Comparison of ENCODE assay signal across 8 cellular contexts in the genomic region with DNA sequence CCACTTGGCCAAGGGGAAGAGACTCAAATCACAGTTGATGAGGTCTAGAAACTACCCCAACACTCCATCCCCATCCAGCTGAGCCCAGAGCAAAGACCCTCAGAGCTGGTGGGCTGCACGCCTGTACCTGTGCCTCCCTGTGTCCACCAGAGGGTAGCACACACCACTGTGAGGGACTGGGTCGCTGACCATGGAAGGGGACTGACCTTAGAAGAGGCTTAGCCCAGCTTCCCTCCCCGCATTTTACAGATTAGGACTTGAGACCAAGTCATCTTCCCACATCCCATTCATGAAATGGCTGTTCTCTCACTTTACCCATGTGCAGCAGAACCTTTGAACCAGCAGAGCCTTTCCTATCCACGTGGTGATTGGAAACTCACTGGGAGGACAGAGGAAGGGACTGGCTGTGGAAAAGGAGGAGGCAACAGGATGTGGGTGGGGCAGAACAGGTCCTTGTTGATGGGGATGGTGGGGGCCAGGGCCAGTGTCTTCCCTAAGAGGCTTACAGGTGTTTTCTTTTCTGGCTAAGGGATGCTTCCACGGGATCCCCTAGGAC.
A peak's percentile ranks its signal among the peaks of the same experiment; 100 is the strongest.
DNase-seq lines count a peak whose midpoint lies in the region; ATAC-seq and TF ChIP-seq lines count a peak whose summit lies in the region.

No MANE protein-coding gene starts in this region.

- TF ChIP-seq CTCF in GM12872 (IDR thresholded peaks at IDR 0.05; ENCODE audit: insufficient read depth, low read depth, low read length) (peak; percentile 50), VCaP (conservative IDR thresholded peaks at IDR 0.05) (peak; percentile 88)

- DNase-seq in 8988T (peak; percentile 91), islet precursor cell (peak; percentile 82), dedifferentiated amniotic fluid mesenchymal stem cell (ENCODE audit: extremely low spot score) (no peak)
- DNase-seq in effector CD4-positive, alpha-beta T cell, result no peak

- ATAC-seq in HG02678 (IDR thresholded peaks at IDR 0.05; ENCODE audit: unreplicated experiment) (no peak), GM21786 (IDR thresholded peaks at IDR 0.05; ENCODE audit: unreplicated experiment) (no peak)

- H3K27ac ChIP-seq in VCaP, result no peak overlapping the region

Comparison
In these comparisons a context has a peak if more than half of its experiments do, and no peak if none do; other contexts are left out.
1. DNase-seq: peak in 8988T (single experiment) and islet precursor cell (single experiment); none in dedifferentiated amniotic fluid mesenchymal stem cell (single experiment) and effector CD4-positive, alpha-beta T cell (single experiment).